1 cellular context compared by ENCODE assay signal in genomic region chr2:74548285-74548918, GRCh38.
TF ChIP-seq lines count a peak whose summit lies in the region.

No MANE protein-coding gene starts in this region.

TF ChIP-seq in HepG2, 621 proteins besides CTCF, POLR2A, EP300 and RAD21 (continued from another document and continues in another):
- TF ChIP-seq PRDM15 (CRISPR knock-in tag; IDR thresholded peaks at IDR 0.05) (peak; percentile 72; the same call in 1 of the 2 replicates), ESRRA (CRISPR knock-in tag; IDR thresholded peaks at IDR 0.05; ENCODE audit: low read depth) (no peak), ZNF605 (CRISPR knock-in tag; IDR thresholded peaks at IDR 0.05) (peak; percentile 35; the same call in 1 of the 2 replicates), FIP1L1 (IDR thresholded peaks at IDR 0.05; ENCODE audit: borderline replicate concordance, insufficient read depth, low read depth, low read length) (no peak), U2AF2 (IDR thresholded peaks at IDR 0.05; ENCODE audit: low read depth, low read length) (no peak), ZNF646 (CRISPR knock-in tag; IDR thresholded peaks at IDR 0.05) (no peak), SP4 (CRISPR knock-in tag; IDR thresholded peaks at IDR 0.05) (0 out of 2 replicates have a peak, but pooled peaks have one; percentile 61), MED1 (CRISPR knock-in tag; IDR thresholded peaks at IDR 0.05) (no peak), PBX3 (CRISPR knock-in tag; IDR thresholded peaks at IDR 0.05; ENCODE audit: borderline replicate concordance) (no peak), WIZ (CRISPR knock-in tag; IDR thresholded peaks at IDR 0.05) (no peak), ZNF317 (CRISPR knock-in tag; IDR thresholded peaks at IDR 0.05) (0 out of 2 replicates have a peak, but pooled peaks have one; percentile 40), CC2D1A (CRISPR knock-in tag; IDR thresholded peaks at IDR 0.05) (no peak), ZNF362 (CRISPR knock-in tag; IDR thresholded peaks at IDR 0.05; ENCODE audit: borderline replicate concordance) (no peak), NFE2 (CRISPR knock-in tag; IDR thresholded peaks at IDR 0.05) (no peak), FOXP4 (CRISPR knock-in tag; IDR thresholded peaks at IDR 0.05) (no peak), HIC2 (CRISPR knock-in tag; IDR thresholded peaks at IDR 0.05; ENCODE audit: low read depth) (no peak), SOX6 (IDR thresholded peaks at IDR 0.05) (no peak), SOX6 (CRISPR knock-in tag; IDR thresholded peaks at IDR 0.05) (peak; percentile 42; the same call in 1 of the 2 replicates), HDAC2 (CRISPR knock-in tag; IDR thresholded peaks at IDR 0.05) (no peak), MXI1 (IDR thresholded peaks at IDR 0.05; ENCODE audit: borderline replicate concordance, low read depth, low read length) (no peak), SNAI1 (CRISPR knock-in tag; IDR thresholded peaks at IDR 0.05; ENCODE audit: borderline replicate concordance) (0 out of 2 replicates have a peak, but pooled peaks have one; percentile 46), NR2F6 (IDR thresholded peaks at IDR 0.05) (no peak), NR2F6 (CRISPR knock-in tag; IDR thresholded peaks at IDR 0.05) (no peak), ETV6 (CRISPR knock-in tag; conservative IDR thresholded peaks at IDR 0.05) (no peak), ARID2 (CRISPR knock-in tag; IDR thresholded peaks at IDR 0.05; ENCODE audit: borderline replicate concordance) (0 out of 2 replicates have a peak, but pooled peaks have one; percentile 36), FOXA3 (CRISPR knock-in tag; IDR thresholded peaks at IDR 0.05) (no peak), THAP7 (CRISPR knock-in tag; IDR thresholded peaks at IDR 0.05) (no peak), SMARCE1 (IDR thresholded peaks at IDR 0.05; ENCODE audit: borderline replicate concordance) (no peak), RXRB (CRISPR knock-in tag; IDR thresholded peaks at IDR 0.05; ENCODE audit: borderline replicate concordance) (no peak), MBD4 (IDR thresholded peaks at IDR 0.05; ENCODE audit: borderline replicate concordance, low read length) (no peak), HOXD1 (CRISPR knock-in tag; IDR thresholded peaks at IDR 0.05) (no peak), ZNF329 (CRISPR knock-in tag; IDR thresholded peaks at IDR 0.05; ENCODE audit: low read depth) (0 out of 2 replicates have a peak, but pooled peaks have one; percentile 37), ARNTL (CRISPR knock-in tag; IDR thresholded peaks at IDR 0.05) (no peak), ZNF569 (CRISPR knock-in tag; IDR thresholded peaks at IDR 0.05; ENCODE audit: borderline replicate concordance) (no peak), FOXO4 (CRISPR knock-in tag; conservative IDR thresholded peaks at IDR 0.05) (0 out of 2 replicates have a peak, but pooled peaks have one; percentile 84), BHLHE40 (IDR thresholded peaks at IDR 0.05; ENCODE audit: low read length) (no peak), ZNF12 (CRISPR knock-in tag; IDR thresholded peaks at IDR 0.05) (no peak), ZBTB44 (CRISPR knock-in tag; IDR thresholded peaks at IDR 0.05) (no peak), MLLT10 (CRISPR knock-in tag; IDR thresholded peaks at IDR 0.05) (no peak), ZNF24 (IDR thresholded peaks at IDR 0.05) (no peak), ZNF205 (CRISPR knock-in tag; IDR thresholded peaks at IDR 0.05) (no peak)
